In genomic region chr2:137870682-137871081, GRCh38 we compare ENCODE assay signal across 15 cellular contexts.
DNase-seq lines count a peak whose midpoint lies in the region; ATAC-seq and TF ChIP-seq lines count a peak whose summit lies in the region.
"Had no signal": no experiment of that assay in that cellular context is flagged by ENCODE, and none has a peak within 500 bp of the region (broad histone marks: within the 10 kb centered on the region; RNA-seq: fewer than 3 reads in every experiment).

No MANE protein-coding gene starts in this region.

- no peaks in the 10 kb centered on the region for H3K4me1 Mint-ChIP-seq in activated T-cell treated with anti-CD3 and anti-CD28 coated beads, Interleukin-2, amount 50 U/mL, for 72 hours (ENCODE audit: low read depth)
- H3K4me1 Mint-ChIP-seq: T-cell had no signal

- DNase-seq in upper lobe of right lung (no peak), Right ventricle myocardium superior (no peak), Kasumi-1 (lab: John Stamatoyannopoulos, UW) (no peak)
- DNase-seq in activated T-cell treated with anti-CD3 and anti-CD28 coated beads, Interleukin-2, amount 50 U/mL, for 72 hours = no peak
- DNase-seq: dorsolateral prefrontal cortex, hypothalamus, NCI-H2029 treated with DMSO at 0.1 percent for 48 hours, T-cell had no signal

- ATAC-seq in GM18511 (IDR thresholded peaks at IDR 0.05; ENCODE audit: unreplicated experiment) (peak; percentile 90), GM19468 (IDR thresholded peaks at IDR 0.05; ENCODE audit: extremely low read depth, unreplicated experiment) (peak; percentile 65), HG02970 (IDR thresholded peaks at IDR 0.05; ENCODE audit: low FRiP score, unreplicated experiment) (peak; percentile 68), HG03520 (IDR thresholded peaks at IDR 0.05; ENCODE audit: unreplicated experiment) (peak; percentile 63), upper lobe of right lung (no peak), Right ventricle myocardium superior (ENCODE audit: poor library complexity) (no peak)
- ATAC-seq in activated T-cell treated with anti-CD3 and anti-CD28 coated beads, Interleukin-2, amount 50 U/mL, for 72 hours (replicated peaks in 1 of 2) = no peak
- ATAC-seq: left lobe of liver, T-cell had no signal

- intact Hi-C loops in upper lobe of right lung (cut with DNase I) (no loop called here), Right ventricle myocardium superior (cut with DNase I) (no loop called here)

- H3K4me3 ChIP-seq in upper lobe of right lung = no peak overlapping the region
- H3K4me3 ChIP-seq: breast epithelium, dorsolateral prefrontal cortex had no signal

- H3K27me3 Mint-ChIP-seq in activated T-cell treated with anti-CD3 and anti-CD28 coated beads, Interleukin-2, amount 50 U/mL, for 72 hours (ENCODE audit: low read depth) = no peaks in the 10 kb centered on the region

- H3K27ac ChIP-seq in upper lobe of right lung = no peak overlapping the region
- H3K27ac ChIP-seq: breast epithelium, dorsolateral prefrontal cortex had no signal

- no peaks in the 10 kb centered on the region for H3K36me3 ChIP-seq in upper lobe of right lung
- H3K36me3 ChIP-seq: breast epithelium had no signal

- H3K4me1 ChIP-seq in upper lobe of right lung = no peaks in the 10 kb centered on the region
- H3K4me1 ChIP-seq: breast epithelium had no signal

- H3K27ac Mint-ChIP-seq in activated T-cell treated with anti-CD3 and anti-CD28 coated beads, Interleukin-2, amount 50 U/mL, for 72 hours = no peak overlapping the region
- H3K27ac Mint-ChIP-seq: activated naive CD8-positive, alpha-beta T cell; T-cell had no signal

- H3K9me3 Mint-ChIP-seq in activated T-cell treated with anti-CD3 and anti-CD28 coated beads, Interleukin-2, amount 50 U/mL, for 72 hours = no peaks in the 10 kb centered on the region
- H3K9me3 Mint-ChIP-seq: T-cell had no signal

- no peak for TF ChIP-seq CTCF in upper lobe of right lung (IDR thresholded peaks at IDR 0.05)

- H3K4me3 Mint-ChIP-seq in activated T-cell treated with anti-CD3 and anti-CD28 coated beads, Interleukin-2, amount 50 U/mL, for 72 hours = no peak overlapping the region
- H3K4me3 Mint-ChIP-seq: activated naive CD8-positive, alpha-beta T cell; T-cell had no signal

- no peaks in the 10 kb centered on the region for H3K9me3 ChIP-seq in upper lobe of right lung
- H3K9me3 ChIP-seq: breast epithelium had no signal

- no peaks in the 10 kb centered on the region for H3K27me3 ChIP-seq in upper lobe of right lung
- H3K27me3 ChIP-seq: breast epithelium, dorsolateral prefrontal cortex had no signal

- H3K36me3 Mint-ChIP-seq in activated T-cell treated with anti-CD3 and anti-CD28 coated beads, Interleukin-2, amount 50 U/mL, for 72 hours (ENCODE audit: insufficient read depth in 2 of 2) = no peaks in the 10 kb centered on the region
- H3K36me3 Mint-ChIP-seq: activated naive CD8-positive, alpha-beta T cell; T-cell had no signal

Comparison
In these comparisons a context has a peak if more than half of its experiments do, and no peak if none do; other contexts are left out.
1. ATAC-seq: peak in GM18511 (single experiment), GM19468 (single experiment), HG02970 (single experiment) and HG03520 (single experiment); none in upper lobe of right lung (single experiment), Right ventricle myocardium superior (single experiment) and activated T-cell treated with anti-CD3 and anti-CD28 coated beads, Interleukin-2, amount 50 U/mL, for 72 hours (0 of 2).